In genomic region chr22:46770151-46770641, GRCh38 we compare ENCODE assay signal across 10 cellular contexts. TPM values are rescaled to one million over a fixed set of nuclear protein-coding genes. Genes with fewer than 3 reads are reported as not detected.
A peak's percentile ranks its signal among the peaks of the same experiment; 100 is the strongest.
DNase-seq lines count a peak whose midpoint lies in the region; ATAC-seq, FAIRE-seq and TF ChIP-seq lines count a peak whose summit lies in the region.
"Had no signal": no experiment of that assay in that cellular context is flagged by ENCODE, and none has a peak within 500 bp of the region (broad histone marks: within the 10 kb centered on the region; RNA-seq: fewer than 3 reads in every experiment).

No MANE protein-coding gene starts in this region.

- H3K36me3 Mint-ChIP-seq in activated T-helper 17 cell treated with anti-CD3 and anti-CD28 coated beads, Interleukin-2, amount 50 U/mL, for 72 hours (ENCODE audit: low read depth): peaks cover 93% of the 10 kb centered on the region
- peaks cover 76% of the 10 kb centered on the region for H3K36me3 Mint-ChIP-seq in stimulated activated effector memory CD8-positive, alpha-beta T cell treated with anti-CD3 and anti-CD28 coated beads, Interleukin-12 subunit alpha, Interleukin-12 subunit beta, amount 100 ng/mL, for 72 hours

- H3K9me3 ChIP-seq in kidney (ENCODE audit: control insufficient read depth in 1 of 2, low read length in 2 of 2): no peaks in the 10 kb centered on the region

- H3K9ac ChIP-seq in kidney (ENCODE audit: low read length in 2 of 2): no peak overlapping the region

- no peaks in the 10 kb centered on the region for H3K27me3 Mint-ChIP-seq in activated T-helper 17 cell treated with anti-CD3 and anti-CD28 coated beads, Interleukin-2, amount 50 U/mL, for 72 hours

- no peaks in the 10 kb centered on the region for H3K9me3 Mint-ChIP-seq in activated T-helper 17 cell treated with anti-CD3 and anti-CD28 coated beads, Interleukin-2, amount 50 U/mL, for 72 hours
- no peaks in the 10 kb centered on the region for H3K9me3 Mint-ChIP-seq in stimulated activated effector memory CD8-positive, alpha-beta T cell treated with anti-CD3 and anti-CD28 coated beads, Interleukin-12 subunit alpha, Interleukin-12 subunit beta, amount 100 ng/mL, for 72 hours

- H3K4me3 Mint-ChIP-seq in activated T-helper 17 cell treated with anti-CD3 and anti-CD28 coated beads, Interleukin-2, amount 50 U/mL, for 72 hours: peak overlapping the region; percentile 81
- peak overlapping the region; percentile 69 for H3K4me3 Mint-ChIP-seq in stimulated activated effector memory CD8-positive, alpha-beta T cell treated with anti-CD3 and anti-CD28 coated beads, Interleukin-12 subunit alpha, Interleukin-12 subunit beta, amount 100 ng/mL, for 72 hours

- DNase-seq in kidney (peak; percentile 76), dedifferentiated amniotic fluid mesenchymal stem cell (ENCODE audit: extremely low spot score) (no peak), NAMALWA (ENCODE audit: low spot score) (no peak), NCI-H187 (lab: John Stamatoyannopoulos, UW) (no peak), amygdala (lab: John Stamatoyannopoulos, UW) (no peak)
- no peak for DNase-seq in stimulated activated effector memory CD8-positive, alpha-beta T cell treated with anti-CD3 and anti-CD28 coated beads, Interleukin-12 subunit alpha, Interleukin-12 subunit beta, amount 100 ng/mL, for 72 hours (ENCODE audit: low spot score in 2 of 2)
- DNase-seq: DND-41; stimulated activated CD4-positive, alpha-beta T cell treated with anti-CD3 and anti-CD28 coated beads, Interleukin-4, amount 100 ng/mL, for 4 hours had no signal

- peaks cover 7 to 30% of the 10 kb centered on the region in 2 donors for H3K4me1 ChIP-seq in kidney (ENCODE audit: control insufficient read depth in 1 of 2, insufficient read depth in 1 of 2, low read depth in 1 of 2, low read length in 2 of 2)

- ATAC-seq in GM18505 (IDR thresholded peaks at IDR 0.05; ENCODE audit: unreplicated experiment): no peak
- no peak for ATAC-seq in activated T-helper 17 cell treated with anti-CD3 and anti-CD28 coated beads, Interleukin-2, amount 50 U/mL, for 72 hours (replicated peaks)
- no peak for ATAC-seq in stimulated activated effector memory CD8-positive, alpha-beta T cell treated with anti-CD3 and anti-CD28 coated beads, Interleukin-12 subunit alpha, Interleukin-12 subunit beta, amount 100 ng/mL, for 72 hours

- peaks cover 43% of the 10 kb centered on the region for H3K4me1 Mint-ChIP-seq in activated T-helper 17 cell treated with anti-CD3 and anti-CD28 coated beads, Interleukin-2, amount 50 U/mL, for 72 hours
- peaks cover 78% of the 10 kb centered on the region for H3K4me1 Mint-ChIP-seq in stimulated activated effector memory CD8-positive, alpha-beta T cell treated with anti-CD3 and anti-CD28 coated beads, Interleukin-12 subunit alpha, Interleukin-12 subunit beta, amount 100 ng/mL, for 72 hours

- no peak for FAIRE-seq in kidney (lab: Jason Lieb, UNC)

- peak; percentile 9 for TF ChIP-seq POLR2A in GM18505 (IDR thresholded peaks at IDR 0.05; ENCODE audit: borderline replicate concordance, extremely low read depth, insufficient read depth, insufficient read length)

- peak overlapping the region; percentile 88 for H3K27ac Mint-ChIP-seq in activated T-helper 17 cell treated with anti-CD3 and anti-CD28 coated beads, Interleukin-2, amount 50 U/mL, for 72 hours
- H3K27ac Mint-ChIP-seq in stimulated activated effector memory CD8-positive, alpha-beta T cell treated with anti-CD3 and anti-CD28 coated beads, Interleukin-12 subunit alpha, Interleukin-12 subunit beta, amount 100 ng/mL, for 72 hours: peak overlapping the region; percentile 93

- peak overlapping the region in 1 of 2 donors; percentile 71 for H3K27ac ChIP-seq in kidney (ENCODE audit: low read depth in 2 of 2, low read length in 2 of 2)

- no peak overlapping the region for H3K4me3 ChIP-seq in kidney (ENCODE audit: low read length in 2 of 2)

- H3K36me3 ChIP-seq in kidney (ENCODE audit: control insufficient read depth in 1 of 2, insufficient read depth in 2 of 2, low read length in 2 of 2): no peaks in the 10 kb centered on the region

- TF ChIP-seq CTCF in kidney (IDR thresholded peaks at IDR 0.05; ENCODE audit: borderline replicate concordance, extremely low read depth, insufficient read depth): no peak

- intact Hi-C loops in kidney (cut with DNase I): no loop called here

RNA-seq across cellular contexts. Expression of gene TBC1D22A, which starts 7.7 kb away (rescaled TPM):
- 100 to 1,000 TPM in 1 of 2 donors, 10 to 100 TPM in 1; 52.4 to 108 TPM for total RNA-seq in activated T-helper 17 cell treated with anti-CD3 and anti-CD28 coated beads, Interleukin-2, amount 50 U/mL, for 72 hours
- 39.4 TPM for total RNA-seq in kidney
- polyA plus RNA-seq in kidney (ENCODE audit: insufficient read depth, low read depth, low replicate concordance): 24.6 TPM

RNA-seq across cellular contexts. Expression of gene CERK, which starts 32.1 kb away (rescaled TPM):
- 100 to 1,000 TPM in 1 of 2 donors, 10 to 100 TPM in 1; 90.7 to 124 TPM for total RNA-seq in activated T-helper 17 cell treated with anti-CD3 and anti-CD28 coated beads, Interleukin-2, amount 50 U/mL, for 72 hours
- 28.2 TPM for total RNA-seq in kidney
- polyA plus RNA-seq in kidney (ENCODE audit: insufficient read depth, low read depth, low replicate concordance): 21.6 TPM
